10 cellular contexts compared by ENCODE assay signal in genomic region chr5:78518365-78519197, GRCh38.
DNase-seq lines count a peak whose midpoint lies in the region; ATAC-seq and TF ChIP-seq lines count a peak whose summit lies in the region.
"Had no signal": no experiment of that assay in that cellular context is flagged by ENCODE, and none has a peak within 500 bp of the region (broad histone marks: within the 10 kb centered on the region; RNA-seq: fewer than 3 reads in every experiment).

No MANE protein-coding gene starts in this region.

- no peaks in the 10 kb centered on the region for H3K9me3 Mint-ChIP-seq in MCF 10A (ENCODE audit: unreplicated experiment)
- H3K9me3 Mint-ChIP-seq: activated T-cell treated with anti-CD3 and anti-CD28 coated beads, Interleukin-2, amount 50 U/mL, for 4 hours had no signal

- H3K27ac Mint-ChIP-seq in MCF 10A (ENCODE audit: low read depth, unreplicated experiment) (peak overlapping the region; percentile 94), T-helper 17 cell (no peak overlapping the region)
- H3K27ac Mint-ChIP-seq: neural progenitor cell had no signal

- ATAC-seq in T-helper 17 cell, result no peak

- peaks cover 13% of the 10 kb centered on the region for H3K36me3 Mint-ChIP-seq in MCF 10A (ENCODE audit: insufficient read depth, unreplicated experiment)
- peaks cover 9% of the 10 kb centered on the region for H3K36me3 Mint-ChIP-seq in T-helper 17 cell (ENCODE audit: low read depth)

- H3K27me3 Mint-ChIP-seq in MCF 10A (ENCODE audit: insufficient read depth, unreplicated experiment), result no peaks in the 10 kb centered on the region
- H3K27me3 Mint-ChIP-seq in T-helper 17 cell, result peaks cover 81% of the 10 kb centered on the region

- H3K4me3 ChIP-seq in kidney epithelial cell (ENCODE audit: low read depth, low read length) (no peak overlapping the region), testis (no peak overlapping the region)
- H3K4me3 ChIP-seq: neural progenitor cell had no signal

- no peak for TF ChIP-seq POLR2A in testis (IDR thresholded peaks at IDR 0.05)

- H3K9me3 ChIP-seq in testis (no peaks in the 10 kb centered on the region), T-helper 17 cell (ENCODE audit: control insufficient read depth, low read length, poor library complexity, severe bottlenecking) (no peaks in the 10 kb centered on the region)

- no TSS peak for BruUV-seq in MCF 10A (replicated peaks; lab: Mats Ljungman, UMichigan)

- DNase-seq in HT1080 (ENCODE audit: low read depth) (peak; percentile 83), MCF 10A (ENCODE audit: unreplicated experiment) (peak; percentile 74), kidney epithelial cell (ENCODE audit: low read depth) (peak; percentile 73), testis (peak; percentile 60), RPMI8226 (no peak), T-helper 17 cell (no peak), LoVo (ENCODE audit: low spot score) (no peak), occipital lobe (lab: John Stamatoyannopoulos, UW) (no peak)
- DNase-seq: activated T-cell treated with anti-CD3 and anti-CD28 coated beads, Interleukin-2, amount 50 U/mL, for 4 hours had no signal

- TF ChIP-seq CTCF in MCF 10A (IDR thresholded peaks at IDR 0.05; ENCODE audit: unreplicated experiment) (no peak), kidney epithelial cell (IDR thresholded peaks at IDR 0.05; ENCODE audit: insufficient read depth, low read length, poor library complexity, severe bottlenecking) (no peak), testis (IDR thresholded peaks at IDR 0.05) (no peak)

- H3K27me3 ChIP-seq in kidney epithelial cell (ENCODE audit: control insufficient read depth, insufficient read depth, low read length) (no peaks in the 10 kb centered on the region), testis (no peaks in the 10 kb centered on the region)
- H3K27me3 ChIP-seq: neural progenitor cell had no signal

- H3K36me3 ChIP-seq in kidney epithelial cell (ENCODE audit: control insufficient read depth, insufficient read depth, low read length) (no peaks in the 10 kb centered on the region), testis (ENCODE audit: low read depth, missing control alignments) (no peaks in the 10 kb centered on the region)
- H3K36me3 ChIP-seq: neural progenitor cell had no signal

- intact Hi-C loops in MCF 10A (cut with micrococcal nuclease), result no loop called here
- intact Hi-C loops in testis (cut with DNase I; ENCODE audit: low total_unique reads), result no loop called here

- peaks cover 57% of the 10 kb centered on the region for H3K4me1 Mint-ChIP-seq in MCF 10A (ENCODE audit: insufficient read depth, unreplicated experiment)
- H3K4me1 Mint-ChIP-seq in T-helper 17 cell, result no peaks in the 10 kb centered on the region

- WGBS in testis, 2 donors, result 63 to 65% methylated on average over 12 to 14 of the region's 14 CpGs

- peak overlapping the region; percentile 22 for H3K4me3 Mint-ChIP-seq in MCF 10A (ENCODE audit: unreplicated experiment)
- no peak overlapping the region for H3K4me3 Mint-ChIP-seq in T-helper 17 cell
- H3K4me3 Mint-ChIP-seq: activated T-cell treated with anti-CD3 and anti-CD28 coated beads, Interleukin-2, amount 50 U/mL, for 4 hours; neural progenitor cell had no signal

- CTCF ChIA-PET in MCF 10A (lab: Yijun Ruan, JAX), result interaction anchor here (0.9 to 1.5 kb wide), 2 partner anchors 10 to 373 kb away, joined by 3 read pairs; no protein-coding TSS in a partner anchor

- POLR2A ChIA-PET in MCF 10A (lab: Yijun Ruan, JAX), result interaction anchor here (0.7 to 3.8 kb wide), 7 partner anchors 9 to 158 kb away, joined by 3 to 36 read pairs (median 5); partner anchors contain the start of gene SCAMP1

- H3K27ac ChIP-seq in testis, result no peak overlapping the region
- H3K27ac ChIP-seq: neural progenitor cell had no signal

- H3K4me1 ChIP-seq in testis, result peaks cover 21% of the 10 kb centered on the region
- H3K4me1 ChIP-seq: neural progenitor cell had no signal

Comparison
In these comparisons a context has a peak if more than half of its experiments do, and no peak if none do; other contexts are left out.
1. DNase-seq: peak in HT1080 (single experiment), MCF 10A (single experiment), kidney epithelial cell (single experiment) and testis (single experiment); none in RPMI8226 (single experiment), T-helper 17 cell (0 of 3), LoVo (single experiment) and occipital lobe (single experiment).